ENCODE assay signal across 9 cellular contexts in the genomic region with DNA sequence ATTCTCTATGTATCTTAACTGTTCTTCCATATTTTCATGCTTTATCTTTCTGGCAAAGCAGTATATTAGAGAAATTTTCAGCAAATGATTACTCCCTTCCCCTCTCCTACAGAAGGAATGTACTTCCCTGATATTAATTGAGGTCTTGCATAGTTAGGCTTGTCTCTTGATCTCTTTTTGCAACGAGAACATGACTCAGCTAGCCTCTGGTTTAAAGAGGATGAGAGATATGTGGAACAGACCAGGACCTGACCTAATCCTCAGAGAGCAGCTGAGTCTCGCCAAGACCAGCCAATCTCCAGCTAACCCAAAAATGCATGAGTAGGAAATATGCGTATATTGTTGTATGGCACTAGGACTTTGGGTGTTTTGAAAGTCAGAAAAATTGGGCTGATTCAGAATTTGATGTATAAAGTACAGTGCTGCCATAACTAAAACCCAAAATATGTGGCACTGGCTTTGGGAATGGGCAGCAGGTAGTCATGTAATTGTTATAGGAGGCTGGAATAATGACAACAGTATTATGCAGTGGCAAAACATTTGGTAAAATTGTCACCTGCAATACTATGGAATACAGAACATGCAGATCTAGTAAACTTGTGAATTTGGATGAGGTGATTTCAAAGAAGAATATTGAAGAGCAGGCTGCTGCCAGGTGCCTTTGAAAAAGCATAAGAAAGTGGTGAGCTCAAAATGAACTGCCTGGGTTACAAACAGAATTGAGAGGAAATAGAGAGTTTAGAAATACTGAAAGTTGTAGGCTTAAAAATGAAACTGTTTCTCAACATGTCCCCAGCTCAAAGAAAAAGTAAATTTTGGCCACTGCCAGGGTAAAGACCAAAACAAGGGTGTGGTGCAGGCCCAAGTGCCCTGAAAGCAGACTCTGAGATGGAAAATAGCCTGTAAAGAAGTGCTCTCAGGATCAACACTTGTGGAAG. TPM values are rescaled to one million over a fixed set of nuclear protein-coding genes. Genes with fewer than 3 reads are reported as not detected.
DNase-seq lines count a peak whose midpoint lies in the region; ATAC-seq and TF ChIP-seq lines count a peak whose summit lies in the region.
"Had no signal": no experiment of that assay in that cellular context is flagged by ENCODE, and none has a peak within 500 bp of the region (broad histone marks: within the 10 kb centered on the region; RNA-seq: fewer than 3 reads in every experiment).

No MANE protein-coding gene starts in this region.

- no peaks in the 10 kb centered on the region for H3K27me3 Mint-ChIP-seq in activated CD4-positive, alpha-beta T cell treated with anti-CD3 and anti-CD28 coated beads, Interleukin-2, amount 10 ng/mL, durations not matched to agents 24 days and 14 days
- no peaks in the 10 kb centered on the region for H3K27me3 Mint-ChIP-seq in mesothelial cell of epicardium (ENCODE audit: low read depth)
- H3K27me3 Mint-ChIP-seq in glutamatergic neuron (ENCODE audit: unreplicated experiment) = no peaks in the 10 kb centered on the region

- peak overlapping the region; percentile 92 for H3K27ac Mint-ChIP-seq in activated CD4-positive, alpha-beta T cell treated with anti-CD3 and anti-CD28 coated beads, Interleukin-2, amount 10 ng/mL, durations not matched to agents 24 days and 14 days
- peak overlapping the region; percentile 51 for H3K27ac Mint-ChIP-seq in mesothelial cell of epicardium
- H3K27ac Mint-ChIP-seq in glutamatergic neuron (ENCODE audit: unreplicated experiment) = no peak overlapping the region

- H3K4me2 ChIP-seq in OCI-LY7 (ENCODE audit: low read length) = no peak overlapping the region

- H4K20me1 ChIP-seq in OCI-LY7 (ENCODE audit: insufficient read depth, low read length) = no peaks in the 10 kb centered on the region

- TF ChIP-seq CTCF in mesothelial cell of epicardium (IDR thresholded peaks at IDR 0.05; ENCODE audit: unreplicated experiment) (no peak), OCI-LY7 (conservative IDR thresholded peaks at IDR 0.05; ENCODE audit: low read length) (no peak), glutamatergic neuron (IDR thresholded peaks at IDR 0.05; ENCODE audit: partially characterized antibody, unreplicated experiment) (no peak)

- no TSS peak for BruUV-seq in OCI-LY7 (replicated peaks; lab: Mats Ljungman, UMichigan)

- H3K9me2 ChIP-seq in OCI-LY7 (ENCODE audit: insufficient read depth, low read length) = no peaks in the 10 kb centered on the region

- peaks cover 13% of the 10 kb centered on the region for H3K36me3 Mint-ChIP-seq in activated CD4-positive, alpha-beta T cell treated with anti-CD3 and anti-CD28 coated beads, Interleukin-2, amount 10 ng/mL, durations not matched to agents 24 days and 14 days (ENCODE audit: low read depth)
- H3K36me3 Mint-ChIP-seq in mesothelial cell of epicardium (peaks cover 5% of the 10 kb centered on the region), glutamatergic neuron (ENCODE audit: unreplicated experiment) (no peaks in the 10 kb centered on the region)

- no peak overlapping the region for H3K4me3 ChIP-seq in OCI-LY7 (ENCODE audit: low read depth, low read length, poor library complexity, severe bottlenecking)

- intact Hi-C loops in activated CD4-positive, alpha-beta T cell treated with anti-CD3 and anti-CD28 coated beads, Interleukin-2, amount 10 ng/mL, durations not matched to agents 24 days and 14 days (cut with micrococcal nuclease) = loop anchor here (1.0 to 5.0 kb wide), 2 partner anchors 9 to 34 kb away; a partner anchor contains a TSS
- intact Hi-C loops in OCI-LY7 (cut with micrococcal nuclease; ENCODE audit: unreplicated experiment) = no loop called here

- CTCF ChIA-PET in OCI-LY7 (lab: Charles Lee; ENCODE audit: unreplicated experiment) = no interaction called here

- no peaks in the 10 kb centered on the region for H3K79me2 ChIP-seq in OCI-LY7 (ENCODE audit: insufficient read depth, low read depth, low read length)

- peaks cover 4% of the 10 kb centered on the region for H3K9me3 Mint-ChIP-seq in activated CD4-positive, alpha-beta T cell treated with anti-CD3 and anti-CD28 coated beads, Interleukin-2, amount 10 ng/mL, durations not matched to agents 24 days and 14 days
- H3K9me3 Mint-ChIP-seq in mesothelial cell of epicardium = no peaks in the 10 kb centered on the region
- no peaks in the 10 kb centered on the region for H3K9me3 Mint-ChIP-seq in glutamatergic neuron (ENCODE audit: unreplicated experiment)

- peak; percentile 80 for DNase-seq in activated CD4-positive, alpha-beta T cell treated with anti-CD3 and anti-CD28 coated beads, Interleukin-2, amount 10 ng/mL, durations not matched to agents 24 days and 14 days
- no peak for DNase-seq in activated CD4-positive, alpha-beta T cell treated with anti-CD3 and anti-CD28 coated beads for 4 hours
- peak; percentile 31 for DNase-seq in RPMI7951 (ENCODE audit: low read depth)
- DNase-seq in mesothelial cell of epicardium (ENCODE audit: low spot score in 2 of 2, unreplicated experiment in 2 of 2) = no peak
- DNase-seq in SK-N-DZ (ENCODE audit: low spot score) = no peak
- no peak for DNase-seq in OCI-LY7 (ENCODE audit: low spot score)
- no peak for DNase-seq in glutamatergic neuron

- no peaks in the 10 kb centered on the region for H3K36me3 ChIP-seq in OCI-LY7 (ENCODE audit: insufficient read depth, low read length)

- H2AFZ ChIP-seq in OCI-LY7 (ENCODE audit: low read length) = no peak overlapping the region

- no peaks in the 10 kb centered on the region for H3K9me3 ChIP-seq in OCI-LY7 (ENCODE audit: low read length)

- H3K27ac ChIP-seq in OCI-LY7 (ENCODE audit: low read depth, low read length, poor library complexity, severe bottlenecking) = no peak overlapping the region
- H3K27ac ChIP-seq: VCaP had no signal

- peaks cover 27% of the 10 kb centered on the region for H3K4me1 Mint-ChIP-seq in activated CD4-positive, alpha-beta T cell treated with anti-CD3 and anti-CD28 coated beads, Interleukin-2, amount 10 ng/mL, durations not matched to agents 24 days and 14 days
- H3K4me1 Mint-ChIP-seq in mesothelial cell of epicardium (peaks cover 16% of the 10 kb centered on the region), glutamatergic neuron (ENCODE audit: low read depth, unreplicated experiment) (no peaks in the 10 kb centered on the region)

- peak overlapping the region; percentile 65 for H3K4me3 Mint-ChIP-seq in activated CD4-positive, alpha-beta T cell treated with anti-CD3 and anti-CD28 coated beads, Interleukin-2, amount 10 ng/mL, durations not matched to agents 24 days and 14 days
- no peak overlapping the region for H3K4me3 Mint-ChIP-seq in mesothelial cell of epicardium
- no peak overlapping the region for H3K4me3 Mint-ChIP-seq in glutamatergic neuron (ENCODE audit: unreplicated experiment)

- POLR2A ChIA-PET in OCI-LY7 (lab: Charles Lee) = no interaction called here

- ATAC-seq in HG02798 (IDR thresholded peaks at IDR 0.05; ENCODE audit: poor library complexity, unreplicated experiment) = peak; percentile 96

- H3K4me1 ChIP-seq in OCI-LY7 (ENCODE audit: insufficient read depth, low read length, poor library complexity, severe bottlenecking) = no peaks in the 10 kb centered on the region

RNA-seq across cellular contexts. Expression of a gene that starts 9.3 kb away (rescaled TPM):
- 102 and 112 TPM in 2 replicates for total RNA-seq in activated CD4-positive, alpha-beta T cell treated with anti-CD3 and anti-CD28 coated beads, Interleukin-2, amount 10 ng/mL, durations not matched to agents 24 days and 14 days
- 19.2 and 40.0 TPM in 2 replicates for total RNA-seq in RPMI7951 (2014; rRNA removed; shearing (Covaris generic))
- 45.0 to 50.9 TPM (median 47.3 TPM) in 3 replicates for total RNA-seq in mesothelial cell of epicardium
- polyA plus RNA-seq in SK-N-DZ (2014; cell fraction: cytosol; rRNA removed) = 29.3 TPM in 2 replicates
- 117 and 121 TPM in 2 replicates for polyA plus RNA-seq in SK-N-DZ (2014; cell fraction: nucleus; rRNA removed)
- total RNA-seq in OCI-LY7 (2014; rRNA removed; shearing (Covaris generic)) = 43.3 and 65.7 TPM in 2 replicates
- total RNA-seq in OCI-LY7 (2022) = 52.8 and 62.8 TPM in 2 replicates
- 74.4 TPM for total RNA-seq in glutamatergic neuron (ENCODE audit: unreplicated experiment)

Comparison
In these comparisons a context has a peak if more than half of its experiments do, and no peak if none do; other contexts are left out.
1. DNase-seq: peak in activated CD4-positive, alpha-beta T cell treated with anti-CD3 and anti-CD28 coated beads, Interleukin-2, amount 10 ng/mL, durations not matched to agents 24 days and 14 days (single experiment) and RPMI7951 (single experiment); none in activated CD4-positive, alpha-beta T cell treated with anti-CD3 and anti-CD28 coated beads for 4 hours (0 of 2), mesothelial cell of epicardium (0 of 2), SK-N-DZ (single experiment), OCI-LY7 (single experiment) and glutamatergic neuron (single experiment).